In genomic region chr17:82371333-82372062, GRCh38 we compare ENCODE assay signal across 9 cellular contexts. TPM values are rescaled to one million over a fixed set of nuclear protein-coding genes. Genes with fewer than 3 reads are reported as not detected.
DNase-seq lines count a peak whose midpoint lies in the region; ATAC-seq, FAIRE-seq and TF ChIP-seq lines count a peak whose summit lies in the region.
"Had no signal": no experiment of that assay in that cellular context is flagged by ENCODE, and none has a peak within 500 bp of the region (broad histone marks: within the 10 kb centered on the region; RNA-seq: fewer than 3 reads in every experiment).

TSS of gene UTS2R (plus strand) at chr17:82371765. CDS start at chr17:82374325, 2,560 bp downstream.

- H3K4me3 Mint-ChIP-seq in activated CD4-positive, alpha-beta T cell treated with anti-CD3 and anti-CD28 coated beads, Interleukin-2, amount 10 ng/mL, durations not matched to agents 7 days and 5 days, result peak within 1 kb of the TSS; percentile 47

- no peaks in the 10 kb centered on the region for H4K20me1 ChIP-seq in HepG2 (ENCODE audit: insufficient read depth, low read length)

- DNase-seq in activated CD4-positive, alpha-beta T cell treated with anti-CD3 and anti-CD28 coated beads, Interleukin-2, amount 10 ng/mL, durations not matched to agents 7 days and 5 days, result no peak
- DNase-seq in activated CD4-positive, alpha-beta T cell treated with anti-CD3 and anti-CD28 coated beads for 4 hours, result no peak
- no peak for DNase-seq in ascending aorta (ENCODE audit: low spot score in 2 of 2)
- no peak for DNase-seq in HepG2 (ENCODE audit: low spot score)
- no peak for DNase-seq in SHP77 treated with DMSO at 0.1 percent for 48 hours (lab: John Stamatoyannopoulos, UW)
- no peak for DNase-seq in NK-92 treated with Interleukin-12 subunit alpha and Interleukin-12 subunit beta, amount 100 ng/mL, for 24 hours (lab: John Stamatoyannopoulos, UW)
- no peak for DNase-seq in RWPE1 (ENCODE audit: low spot score)

- no peak for TF ChIP-seq RAD21 in HepG2 (CRISPR knock-in tag; IDR thresholded peaks at IDR 0.05)

- WGBS in HepG2 (ENCODE audit: low lambda C conversion rate), result 92% methylated on average over 72 of the region's 91 CpGs

- H3K4me3 ChIP-seq in ascending aorta (peak within 1 kb of the TSS; percentile 32 to 52), HepG2 (replicated peaks in 1 of 3; ENCODE audit: insufficient read depth in 1 of 3, low read depth in 2 of 3, low read length in 3 of 3) (peak within 1 kb of the TSS in 2 of 3 experiments; percentile 39 to 59; a peak in 3 of 6 replicates), subcutaneous abdominal adipose tissue (ENCODE audit: low read depth in 1 of 5, low read length in 5 of 5) (peak within 1 kb of the TSS; percentile 56 to 68 (median 62))

- no peak within 1 kb of the TSS for H3K27ac ChIP-seq in ascending aorta
- peak within 1 kb of the TSS; percentile 47 for H3K27ac ChIP-seq in HepG2 (ENCODE audit: extremely low read length, insufficient read depth, low read length)
- H3K27ac ChIP-seq in subcutaneous abdominal adipose tissue (ENCODE audit: low read depth, low read length), result no peak within 1 kb of the TSS
- H3K27ac ChIP-seq in RWPE1, result no peak within 1 kb of the TSS

- ATAC-seq in HepG2, result no peak

- H3K4me1 ChIP-seq in ascending aorta, result peaks cover 9 to 10% of the 10 kb centered on the region in 2 donors
- H3K4me1 ChIP-seq in HepG2 (ENCODE audit: insufficient read depth, low read length), result peaks cover 73% of the 10 kb centered on the region
- H3K4me1 ChIP-seq in subcutaneous abdominal adipose tissue (ENCODE audit: control insufficient read depth in 5 of 5, insufficient read depth in 5 of 5, low read length in 5 of 5), result peaks cover 3 to 28% (median 15%) of the 10 kb centered on the region in 5 donors

- peaks cover 10% of the 10 kb centered on the region for H3K4me1 Mint-ChIP-seq in activated CD4-positive, alpha-beta T cell treated with anti-CD3 and anti-CD28 coated beads, Interleukin-2, amount 10 ng/mL, durations not matched to agents 7 days and 5 days

- intact Hi-C loops in ascending aorta (cut with DNase I) (no loop called here), HepG2 (cut with micrococcal nuclease; ENCODE audit: unreplicated experiment) (no loop called here)

- peaks cover 56% of the 10 kb centered on the region for H3K27me3 Mint-ChIP-seq in activated CD4-positive, alpha-beta T cell treated with anti-CD3 and anti-CD28 coated beads, Interleukin-2, amount 10 ng/mL, durations not matched to agents 7 days and 5 days

- POLR2A ChIA-PET in activated CD4-positive, alpha-beta T cell treated with anti-CD3 and anti-CD28 coated beads, Interleukin-2, amount 10 ng/mL, durations not matched to agents 7 days and 5 days (lab: Charles Lee), result no interaction called here
- POLR2A ChIA-PET in HepG2 (lab: Yijun Ruan, JAX) (interaction anchor here (1.0 to 2.0 kb wide), 6 partner anchors 11 to 71 kb away, joined by 3 to 10 read pairs (median 4); no protein-coding TSS in a partner anchor), RWPE1 (lab: Yijun Ruan, JAX; ENCODE audit: low non-redundant PET) (no interaction called here)

- in situ Hi-C loops in HepG2 (cut with HindIII; ENCODE audit: extremely low pct_ligation_motif_present, low pct_unique_long_range_greater_than_20kb), result no loop called here

- no peak for TF ChIP-seq POLR2A in HepG2 (IDR thresholded peaks at IDR 0.05; ENCODE audit: insufficient read depth in 1 of 2, low read depth in 2 of 2, low read length in 2 of 2)

- no peaks in the 10 kb centered on the region for H3K36me3 Mint-ChIP-seq in activated CD4-positive, alpha-beta T cell treated with anti-CD3 and anti-CD28 coated beads, Interleukin-2, amount 10 ng/mL, durations not matched to agents 7 days and 5 days (ENCODE audit: low read depth)

- TF ChIP-seq CTCF in ascending aorta (IDR thresholded peaks at IDR 0.05) (no peak), HepG2 (CRISPR knock-in tag; IDR thresholded peaks at IDR 0.05) (no peak), RWPE1 (conservative IDR thresholded peaks at IDR 0.05; ENCODE audit: low read depth) (no peak)

- H3K27me3 ChIP-seq in ascending aorta (peaks cover 14% of the 10 kb centered on the region), HepG2 (ENCODE audit: control insufficient read depth in 1 of 2, insufficient read depth in 2 of 2, low read length in 2 of 2) (no peaks in the 10 kb centered on the region), subcutaneous abdominal adipose tissue (ENCODE audit: control insufficient read depth in 5 of 5, insufficient read depth in 4 of 5, low read length in 5 of 5) (peaks cover 31 to 54% (median 44%) of the 10 kb centered on the region in 5 donors)

- H3K9ac ChIP-seq in HepG2 (ENCODE audit: insufficient read depth, low read depth, low read length) (peak within 1 kb of the TSS; percentile 16; the same call in 1 of the 2 replicates), subcutaneous abdominal adipose tissue (ENCODE audit: low read length in 5 of 5) (peak within 1 kb of the TSS in 4 of 5 donors; percentile 16 to 56 (median 24))

- no peaks in the 10 kb centered on the region for H3K79me2 ChIP-seq in HepG2 (ENCODE audit: insufficient read depth, low read length)

- no peaks in the 10 kb centered on the region for H3K9me3 ChIP-seq in ascending aorta
- H3K9me3 ChIP-seq in HepG2 (ENCODE audit: low read length), result no peaks in the 10 kb centered on the region
- H3K9me3 ChIP-seq in subcutaneous abdominal adipose tissue (ENCODE audit: control insufficient read depth in 5 of 5, low read length in 5 of 5), result no peaks in the 10 kb centered on the region

- H3K27ac Mint-ChIP-seq in activated CD4-positive, alpha-beta T cell treated with anti-CD3 and anti-CD28 coated beads, Interleukin-2, amount 10 ng/mL, durations not matched to agents 7 days and 5 days, result no peak within 1 kb of the TSS

- CTCF ChIA-PET in activated CD4-positive, alpha-beta T cell treated with anti-CD3 and anti-CD28 coated beads, Interleukin-2, amount 10 ng/mL, durations not matched to agents 7 days and 5 days (lab: Charles Lee), result interaction anchor here (0.6 to 1.6 kb wide), 3 partner anchors 10 to 51 kb away, joined by 3 to 7 read pairs (median 3); no protein-coding TSS in a partner anchor
- CTCF ChIA-PET in HepG2 (lab: Yijun Ruan, JAX; ENCODE audit: low intra/inter-chr PET ratio, low total read pairs), result no interaction called here
- CTCF ChIA-PET in RWPE1 (lab: Yijun Ruan, JAX), result interaction anchor here (0.6 to 1.0 kb wide), 3 partner anchors 9 to 16 kb away, joined by 3 to 5 read pairs (median 3); no protein-coding TSS in a partner anchor

- no TSS peak for BruUV-seq in HepG2 (replicated peaks; lab: Mats Ljungman, UMichigan)

- no peak for FAIRE-seq in HepG2 (lab: Jason Lieb, UNC)

- H2AFZ ChIP-seq in HepG2 (ENCODE audit: low read length), result no peak within 1 kb of the TSS

- H3K9me3 Mint-ChIP-seq in activated CD4-positive, alpha-beta T cell treated with anti-CD3 and anti-CD28 coated beads, Interleukin-2, amount 10 ng/mL, durations not matched to agents 7 days and 5 days, result no peaks in the 10 kb centered on the region

- H3K4me2 ChIP-seq in HepG2 (ENCODE audit: low read depth, low read length), result peak within 1 kb of the TSS; percentile 72

- no peak for TF ChIP-seq EP300 in HepG2 (IDR thresholded peaks at IDR 0.05; ENCODE audit: low read depth in 2 of 2, low read length in 2 of 2)
- no peak for TF ChIP-seq EP300 in HepG2 (CRISPR knock-in tag; IDR thresholded peaks at IDR 0.05; ENCODE audit: borderline replicate concordance)

- H3K36me3 ChIP-seq in ascending aorta, result no peaks in the 10 kb centered on the region
- no peaks in the 10 kb centered on the region for H3K36me3 ChIP-seq in HepG2 (replicated peaks in 1 of 2; ENCODE audit: control insufficient read depth in 1 of 2, insufficient read depth in 2 of 2, low read length in 2 of 2)
- no peaks in the 10 kb centered on the region for H3K36me3 ChIP-seq in subcutaneous abdominal adipose tissue (ENCODE audit: control insufficient read depth in 5 of 5, insufficient read depth in 5 of 5, low read length in 5 of 5)

TF ChIP-seq in HepG2, 621 proteins besides CTCF, POLR2A, EP300 and RAD21:
- TF ChIP-seq HOXA3 (CRISPR knock-in tag; IDR thresholded peaks at IDR 0.05) (0 out of 2 replicates have a peak, but pooled peaks have one; percentile 2), RXRA (CRISPR knock-in tag; IDR thresholded peaks at IDR 0.05) (0 out of 2 replicates have a peak, but pooled peaks have one; percentile 5), ZNF768 (CRISPR knock-in tag; IDR thresholded peaks at IDR 0.05) (no peak), ZNF296 (CRISPR knock-in tag; conservative IDR thresholded peaks at IDR 0.05) (no peak), ZFP82 (CRISPR knock-in tag; IDR thresholded peaks at IDR 0.05; ENCODE audit: borderline replicate concordance) (no peak), KDM6A (CRISPR knock-in tag; IDR thresholded peaks at IDR 0.05; ENCODE audit: low read depth) (no peak), HDAC2 (CRISPR knock-in tag; IDR thresholded peaks at IDR 0.05) (no peak), SOX5 (CRISPR knock-in tag; IDR thresholded peaks at IDR 0.05; ENCODE audit: borderline replicate concordance) (no peak), KDM4B (CRISPR knock-in tag; IDR thresholded peaks at IDR 0.05) (no peak)

RNA-seq across cellular contexts. Expression of gene UTS2R, which starts in this region (rescaled TPM):
- total RNA-seq in activated CD4-positive, alpha-beta T cell treated with anti-CD3 and anti-CD28 coated beads, Interleukin-2, amount 10 ng/mL, durations not matched to agents 7 days and 5 days, result not detected
- total RNA-seq in ascending aorta (not detected), HepG2 (2016; rRNA removed; fragmentation: Illumina TruSeq; extraction: Trizol) (0.13 TPM in 1 of 2 replicates, not detected in the other)
- not detected in 2 replicates for total RNA-seq in HepG2 (2016; cell fraction: cytosol; rRNA removed; fragmentation: Illumina TruSeq; extraction: Trizol; ENCODE audit: low read depth)
- total RNA-seq in HepG2 (2016; cell fraction: insoluble cytoplasmic fraction; rRNA removed; fragmentation: Illumina TruSeq; extraction: Trizol), result 0.11 TPM in 1 of 2 replicates, not detected in the other
- not detected in 2 replicates for total RNA-seq in HepG2 (2016; cell fraction: membrane; rRNA removed; fragmentation: Illumina TruSeq; extraction: Trizol)
- total RNA-seq in HepG2 (2016; cell fraction: nucleus; rRNA removed; fragmentation: Illumina TruSeq; extraction: Trizol), result 0.38 TPM in 1 of 2 replicates, not detected in the other
- polyA plus RNA-seq in HepG2 (2011; rRNA removed), result 0.10 and 0.15 TPM in 2 replicates
- 0.08 and 0.12 TPM in 2 replicates for polyA plus RNA-seq in HepG2 (2011; cell fraction: cytosol; rRNA removed)
- polyA plus RNA-seq in HepG2 (2011; cell fraction: nucleus; rRNA removed), result 1.7 and 2.2 TPM in 2 replicates
- polyA plus RNA-seq in HepG2 (2012), result 0.19 and 0.20 TPM in 2 replicates
- polyA plus RNA-seq in HepG2 (2016; cell fraction: cytosol; fragmentation: Illumina TruSeq; extraction: Trizol; ENCODE audit: low read depth), result not detected in 2 replicates
- polyA plus RNA-seq in HepG2 (2016; cell fraction: insoluble cytoplasmic fraction; fragmentation: Illumina TruSeq; extraction: Trizol; ENCODE audit: low read depth), result 0.17 TPM in 1 of 2 replicates, not detected in the other
- polyA plus RNA-seq in HepG2 (2016; cell fraction: membrane; fragmentation: Illumina TruSeq; extraction: Trizol; ENCODE audit: low read depth), result not detected in 2 replicates
- not detected in 2 replicates for polyA plus RNA-seq in HepG2 (2016; cell fraction: nucleus; fragmentation: Illumina TruSeq; extraction: Trizol; ENCODE audit: insufficient read depth, low read depth)
- polyA minus RNA-seq in HepG2 (2011; rRNA and poly(A)+ RNA removed; ENCODE audit: low replicate concordance), result 0.32 TPM in 1 of 2 replicates, not detected in the other
- polyA minus RNA-seq in HepG2 (2011; cell fraction: cytosol; rRNA and poly(A)+ RNA removed), result not detected in 2 replicates
- polyA minus RNA-seq in HepG2 (2011; cell fraction: nucleus; rRNA and poly(A)+ RNA removed), result 0.50 TPM in 1 of 2 replicates, not detected in the other
- total RNA-seq: Daoy had no signal
